Comparison of ENCODE assay signal across 9 cellular contexts in genomic region chr12:76762556-76762955, GRCh38. TPM values are rescaled to one million over a fixed set of nuclear protein-coding genes. Genes with fewer than 3 reads are reported as not detected.
DNase-seq lines count a peak whose midpoint lies in the region; ATAC-seq and TF ChIP-seq lines count a peak whose summit lies in the region.
"Had no signal": no experiment of that assay in that cellular context is flagged by ENCODE, and none has a peak within 500 bp of the region (broad histone marks: within the 10 kb centered on the region; RNA-seq: fewer than 3 reads in every experiment).

No MANE protein-coding gene starts in this region.

- H3K4me1 ChIP-seq in iPS-18a (ENCODE audit: control insufficient read depth, low read depth, low read length) (peaks cover 19% of the 10 kb centered on the region), stomach (peaks cover 8 to 35% (median 23%) of the 10 kb centered on the region in 4 donors)

- TF ChIP-seq CTCF in activated B cell treated with CpG ODN at 0.5 μM for 24 hours (IDR thresholded peaks at IDR 0.05), result no peak
- no peak for TF ChIP-seq CTCF in stomach (IDR thresholded peaks at IDR 0.05)

- CTCF ChIA-PET in activated naive CD4-positive, alpha-beta T cell treated with anti-CD3 and anti-CD28 coated beads, Interleukin-2, amount 10 ng/mL, durations not matched to agents 7 days and 5 days (lab: Charles Lee), result interaction anchor here (0.7 to 1.0 kb wide), 3 partner anchors 9 to 88 kb away, joined by 3 read pairs; no protein-coding TSS in a partner anchor
- CTCF ChIA-PET in activated B cell treated with CpG ODN at 0.5 μM for 24 hours (lab: Charles Lee), result interaction anchor here (2.4 to 2.7 kb wide), 2 partner anchors 14 to 28 kb away, joined by 8 to 10 read pairs; no protein-coding TSS in a partner anchor

- peak overlapping the region; percentile 89 for H3K9ac ChIP-seq in iPS-18a (ENCODE audit: low read length)

- H3K9me3 Mint-ChIP-seq in activated naive CD4-positive, alpha-beta T cell treated with anti-CD3 and anti-CD28 coated beads, Interleukin-2, amount 10 ng/mL, durations not matched to agents 7 days and 5 days, result no peaks in the 10 kb centered on the region
- no peaks in the 10 kb centered on the region for H3K9me3 Mint-ChIP-seq in activated B cell treated with CpG ODN at 0.5 μM for 24 hours

- no peaks in the 10 kb centered on the region for H3K27me3 ChIP-seq in iPS-18a (ENCODE audit: control insufficient read depth, insufficient read depth, low read length)
- no peaks in the 10 kb centered on the region for H3K27me3 ChIP-seq in stomach
- H3K27me3 ChIP-seq: testis had no signal

- H3K9me3 ChIP-seq in iPS-18a (ENCODE audit: control insufficient read depth, low read depth, low read length) (no peaks in the 10 kb centered on the region), stomach (no peaks in the 10 kb centered on the region)
- H3K9me3 ChIP-seq: testis had no signal

- H3K27ac ChIP-seq in iPS-18a (ENCODE audit: low read length) (peak overlapping the region; percentile 79), stomach (peak overlapping the region in 3 of 5 donors; percentile 91 to 97 (median 94))

- H3K27me3 Mint-ChIP-seq in activated naive CD4-positive, alpha-beta T cell treated with anti-CD3 and anti-CD28 coated beads, Interleukin-2, amount 10 ng/mL, durations not matched to agents 7 days and 5 days, result peaks cover 19% of the 10 kb centered on the region
- H3K27me3 Mint-ChIP-seq in activated B cell treated with CpG ODN at 0.5 μM for 24 hours, result peaks cover 1% of the 10 kb centered on the region

- H3K27ac Mint-ChIP-seq in activated naive CD4-positive, alpha-beta T cell treated with anti-CD3 and anti-CD28 coated beads, Interleukin-2, amount 10 ng/mL, durations not matched to agents 7 days and 5 days, result peak overlapping the region; percentile 97
- H3K27ac Mint-ChIP-seq in activated B cell treated with CpG ODN at 0.5 μM for 24 hours, result peak overlapping the region; percentile 70

- TF ChIP-seq EP300 in stomach (IDR thresholded peaks at IDR 0.05), result no peak

- POLR2A ChIA-PET in activated B cell treated with CpG ODN at 0.5 μM for 24 hours (lab: Charles Lee), result interaction anchor here (0.6 to 1.3 kb wide), 3 partner anchors 9 to 1251 kb away, joined by 3 to 4 read pairs (median 3); partner anchors contain the start of gene KRR1

- H3K4me3 ChIP-seq in iPS-18a (ENCODE audit: low read length) (peak overlapping the region; percentile 95), stomach (peak overlapping the region in 1 of 4 donors; percentile 56)

- H3K4me1 Mint-ChIP-seq in activated naive CD4-positive, alpha-beta T cell treated with anti-CD3 and anti-CD28 coated beads, Interleukin-2, amount 10 ng/mL, durations not matched to agents 7 days and 5 days, result peaks cover 35% of the 10 kb centered on the region
- H3K4me1 Mint-ChIP-seq in activated B cell treated with CpG ODN at 0.5 μM for 24 hours, result peaks cover 38% of the 10 kb centered on the region

- ATAC-seq in activated B cell treated with CpG ODN at 0.5 μM for 24 hours (ENCODE audit: low read depth) (no peak), GM18907 (IDR thresholded peaks at IDR 0.05; ENCODE audit: unreplicated experiment) (no peak)

- intact Hi-C loops in activated B cell treated with CpG ODN at 0.5 μM for 24 hours (cut with micrococcal nuclease) (loop anchor here (5.0 to 10.0 kb wide), 5 partner anchors 115 to 1280 kb away; partner anchors contain the start of genes CSRP2, E2F7, GLIPR1 and PHLDA1), stomach (cut with DNase I; ENCODE audit: low total_unique reads) (no loop called here)

- no peak for DNase-seq in activated naive CD4-positive, alpha-beta T cell treated with anti-CD3 and anti-CD28 coated beads, Interleukin-2, amount 10 ng/mL, durations not matched to agents 7 days and 5 days
- no peak for DNase-seq in activated naive CD4-positive, alpha-beta T cell treated with anti-CD3 and anti-CD28 coated beads, Interleukin-2, amount 50 U/mL, for 16 hours
- DNase-seq in activated B cell treated with CpG ODN at 0.5 μM for 24 hours (no peak), stomach (no peak), DMS153 treated with DMSO at 0.1 percent for 48 hours (lab: John Stamatoyannopoulos, UW; ENCODE audit: unreplicated experiment) (no peak), Ammon's horn (ENCODE audit: low spot score) (no peak)
- DNase-seq: testis had no signal

- TF ChIP-seq POLR2A in stomach (IDR thresholded peaks at IDR 0.05), result no peak

- H3K36me3 ChIP-seq in iPS-18a (ENCODE audit: control insufficient read depth, low read depth, low read length) (no peaks in the 10 kb centered on the region), stomach (no peaks in the 10 kb centered on the region)

- H3K4me3 Mint-ChIP-seq in activated naive CD4-positive, alpha-beta T cell treated with anti-CD3 and anti-CD28 coated beads, Interleukin-2, amount 10 ng/mL, durations not matched to agents 7 days and 5 days, result peak overlapping the region; percentile 95
- peak overlapping the region; percentile 97 for H3K4me3 Mint-ChIP-seq in activated B cell treated with CpG ODN at 0.5 μM for 24 hours

- WGBS in stomach, 5 donors, result 62 to 71% (median 69%) methylated on average over 8 of the region's 8 CpGs

- peaks cover 8% of the 10 kb centered on the region for H3K36me3 Mint-ChIP-seq in activated naive CD4-positive, alpha-beta T cell treated with anti-CD3 and anti-CD28 coated beads, Interleukin-2, amount 10 ng/mL, durations not matched to agents 7 days and 5 days
- H3K36me3 Mint-ChIP-seq in activated B cell treated with CpG ODN at 0.5 μM for 24 hours (ENCODE audit: low read depth), result peaks cover 6% of the 10 kb centered on the region

RNA-seq across cellular contexts. Expression of gene ZDHHC17, which starts 1.4 kb away (rescaled TPM):
- total RNA-seq in activated B cell treated with CpG ODN at 0.5 μM for 24 hours, result 51.8 and 70.8 TPM in 2 replicates
- total RNA-seq in stomach, result 100 to 1,000 TPM in 1 of 5 donors, 10 to 100 TPM in 3, 1 to 10 TPM in 1; 8.9 to 134 (median 55.5) TPM
- 1 to 10 TPM; 2.3 to 7.1 (median 4.3) TPM for polyA plus RNA-seq in stomach
